ENCODE assay signal across 1 cellular context in genomic region chr17:68035523-68036303, GRCh38.
A peak's percentile ranks its signal among the peaks of the same experiment; 100 is the strongest.
TF ChIP-seq lines count a peak whose summit lies in the region.

KPNA2 (plus strand) TSS chr17:68035735; CDS start chr17:68037133, 1,398 bp downstream.

TF ChIP-seq in HCT116, 20 proteins besides CTCF, POLR2A, EP300 and RAD21 (continued from another document):
- TF ChIP-seq JUND (IDR thresholded peaks at IDR 0.05): no peak
- TF ChIP-seq EGR1 (IDR thresholded peaks at IDR 0.05; ENCODE audit: low read depth): peak; percentile 71
- no peak for TF ChIP-seq EZH2phosphoT487 (IDR thresholded peaks at IDR 0.05; ENCODE audit: borderline replicate concordance)
- peak; percentile 90 for TF ChIP-seq POLR2AphosphoS5 (IDR thresholded peaks at IDR 0.05; ENCODE audit: low read depth, low read length)
- TF ChIP-seq FOSL1 (IDR thresholded peaks at IDR 0.05; ENCODE audit: low read depth): no peak
- TF ChIP-seq ELF1 (IDR thresholded peaks at IDR 0.05; ENCODE audit: borderline replicate concordance, low read depth): no peak
